ENCODE assay signal across 23 cellular contexts in genomic region chr5:126635585-126635984, GRCh38. TPM values are rescaled to one million over a fixed set of nuclear protein-coding genes. Genes with fewer than 3 reads are reported as not detected.
DNase-seq lines count a peak whose midpoint lies in the region; ATAC-seq, FAIRE-seq and TF ChIP-seq lines count a peak whose summit lies in the region.
"Had no signal": no experiment of that assay in that cellular context is flagged by ENCODE, and none has a peak within 500 bp of the region (broad histone marks: within the 10 kb centered on the region; RNA-seq: fewer than 3 reads in every experiment).

No MANE protein-coding gene starts in this region.

- no peaks in the 10 kb centered on the region for H3K4me1 Mint-ChIP-seq in WTC11
- no peaks in the 10 kb centered on the region for H3K4me1 Mint-ChIP-seq in activated CD4-positive, alpha-beta memory T cell treated with anti-CD3 and anti-CD28 coated beads for 36 hours (ENCODE audit: low read depth)
- H3K4me1 Mint-ChIP-seq: B cell had no signal

- no peak for DNase-seq in HepG2 (ENCODE audit: low spot score)
- DNase-seq in right lobe of liver = no peak
- DNase-seq in WTC11 (ENCODE audit: low spot score) = no peak
- DNase-seq in colonic mucosa = peak; percentile 1
- no peak for DNase-seq in upper lobe of right lung
- DNase-seq in activated CD4-positive, alpha-beta memory T cell treated with anti-CD3 and anti-CD28 coated beads for 36 hours = no peak
- no peak for DNase-seq in retina
- DNase-seq: AML-193; Caco-2; Calu3; CD4-positive, alpha-beta T cell; CD8-positive, alpha-beta T cell; DMS79 treated with DMSO at 0.1 percent for 48 hours; GF-D8 had no signal

- intact Hi-C loops in HepG2 (cut with micrococcal nuclease; ENCODE audit: unreplicated experiment) = no loop called here
- intact Hi-C loops in right lobe of liver (cut with DNase I) = no loop called here
- intact Hi-C loops in colonic mucosa (cut with DNase I) = no loop called here
- intact Hi-C loops in upper lobe of right lung (cut with DNase I) = no loop called here
- intact Hi-C loops in activated CD4-positive, alpha-beta memory T cell treated with anti-CD3 and anti-CD28 coated beads for 36 hours (cut with micrococcal nuclease) = no loop called here

- H3K27ac ChIP-seq in HepG2 (ENCODE audit: extremely low read length, insufficient read depth, low read length) = no peak overlapping the region
- H3K27ac ChIP-seq in right lobe of liver = no peak overlapping the region
- H3K27ac ChIP-seq in colonic mucosa = no peak overlapping the region
- H3K27ac ChIP-seq in upper lobe of right lung = no peak overlapping the region
- H3K27ac ChIP-seq: 22Rv1; A549; BLaER1 treated with 17β-estradiol and CSF1 and Interleukin-3, amounts not matched to agents 10 nM and 100 nM; C4-2B had no signal

- TF ChIP-seq POLR2A in HepG2 (IDR thresholded peaks at IDR 0.05; ENCODE audit: insufficient read depth in 1 of 2, low read depth in 2 of 2, low read length in 2 of 2) (no peak), right lobe of liver (IDR thresholded peaks at IDR 0.05) (no peak)

- H3K27me3 ChIP-seq in HepG2 (ENCODE audit: control insufficient read depth in 1 of 2, insufficient read depth in 2 of 2, low read length in 2 of 2) (no peaks in the 10 kb centered on the region), right lobe of liver (no peaks in the 10 kb centered on the region), colonic mucosa (no peaks in the 10 kb centered on the region), upper lobe of right lung (no peaks in the 10 kb centered on the region)
- H3K27me3 ChIP-seq: BLaER1 treated with 17β-estradiol and CSF1 and Interleukin-3, amounts not matched to agents 10 nM and 100 nM had no signal

- H3K4me3 ChIP-seq in HepG2 (replicated peaks in 1 of 3; ENCODE audit: insufficient read depth in 1 of 3, low read depth in 2 of 3, low read length in 3 of 3) (no peak overlapping the region), right lobe of liver (no peak overlapping the region), colonic mucosa (no peak overlapping the region), upper lobe of right lung (no peak overlapping the region)
- H3K4me3 ChIP-seq: A549; BLaER1 treated with 17β-estradiol and CSF1 and Interleukin-3, amounts not matched to agents 10 nM and 100 nM had no signal

- H3K36me3 Mint-ChIP-seq in WTC11 = no peaks in the 10 kb centered on the region
- no peaks in the 10 kb centered on the region for H3K36me3 Mint-ChIP-seq in activated CD4-positive, alpha-beta memory T cell treated with anti-CD3 and anti-CD28 coated beads for 36 hours
- H3K36me3 Mint-ChIP-seq: CD8-positive, alpha-beta T cell had no signal

- no peak overlapping the region for H3K4me2 ChIP-seq in HepG2 (ENCODE audit: low read depth, low read length)
- H3K4me2 ChIP-seq: A549; BLaER1 treated with 17β-estradiol and CSF1 and Interleukin-3, amounts not matched to agents 10 nM and 100 nM had no signal

- no peaks in the 10 kb centered on the region for H3K27me3 Mint-ChIP-seq in WTC11 (ENCODE audit: low read depth)
- no peaks in the 10 kb centered on the region for H3K27me3 Mint-ChIP-seq in activated CD4-positive, alpha-beta memory T cell treated with anti-CD3 and anti-CD28 coated beads for 36 hours
- H3K27me3 Mint-ChIP-seq: B cell; CD4-positive, alpha-beta T cell had no signal

- no peak for TF ChIP-seq EP300 in HepG2 (IDR thresholded peaks at IDR 0.05; ENCODE audit: low read depth in 2 of 2, low read length in 2 of 2)
- no peak for TF ChIP-seq EP300 in HepG2 (CRISPR knock-in tag; IDR thresholded peaks at IDR 0.05; ENCODE audit: borderline replicate concordance)

- H4K20me1 ChIP-seq in HepG2 (ENCODE audit: insufficient read depth, low read length) = no peaks in the 10 kb centered on the region
- H4K20me1 ChIP-seq: BLaER1 treated with 17β-estradiol and CSF1 and Interleukin-3, amounts not matched to agents 10 nM and 100 nM had no signal

- no TSS peak for BruUV-seq in HepG2 (replicated peaks; lab: Mats Ljungman, UMichigan)

- no peaks in the 10 kb centered on the region for H3K9me3 ChIP-seq in HepG2 (ENCODE audit: low read length)
- H3K9me3 ChIP-seq in right lobe of liver = no peaks in the 10 kb centered on the region
- no peaks in the 10 kb centered on the region for H3K9me3 ChIP-seq in colonic mucosa
- H3K9me3 ChIP-seq in upper lobe of right lung = no peaks in the 10 kb centered on the region
- H3K9me3 ChIP-seq: A549, Caco-2 had no signal

- no peak overlapping the region for H3K27ac Mint-ChIP-seq in WTC11
- no peak overlapping the region for H3K27ac Mint-ChIP-seq in activated CD4-positive, alpha-beta memory T cell treated with anti-CD3 and anti-CD28 coated beads for 36 hours
- H3K27ac Mint-ChIP-seq: B cell; CD4-positive, alpha-beta T cell; CD8-positive, alpha-beta T cell had no signal

- POLR2A ChIA-PET in HepG2 (lab: Yijun Ruan, JAX) = interaction anchor here (0.6 to 1.2 kb wide), 2 partner anchors 12 to 35 kb away, joined by 3 read pairs; partner anchors contain the start of gene PHAX
- POLR2A ChIA-PET in WTC11 (lab: Charles Lee) = no interaction called here
- POLR2A ChIA-PET in activated CD4-positive, alpha-beta memory T cell treated with anti-CD3 and anti-CD28 coated beads for 36 hours (lab: Charles Lee) = interaction anchor here (0.7 kb wide), 1 partner anchor 596 kb away, joined by 3 read pairs; no protein-coding TSS in a partner anchor

- no peak overlapping the region for H3K9ac ChIP-seq in HepG2 (ENCODE audit: insufficient read depth, low read depth, low read length)
- no peak overlapping the region for H3K9ac ChIP-seq in colonic mucosa (ENCODE audit: low read depth in 2 of 2, low read length in 2 of 2)
- H3K9ac ChIP-seq: BLaER1 treated with 17β-estradiol and CSF1 and Interleukin-3, amounts not matched to agents 10 nM and 100 nM had no signal

- H3K9me3 Mint-ChIP-seq in WTC11 = no peaks in the 10 kb centered on the region
- no peaks in the 10 kb centered on the region for H3K9me3 Mint-ChIP-seq in activated CD4-positive, alpha-beta memory T cell treated with anti-CD3 and anti-CD28 coated beads for 36 hours
- H3K9me3 Mint-ChIP-seq: CD4-positive, alpha-beta T cell; CD8-positive, alpha-beta T cell had no signal

- WGBS in HepG2 (ENCODE audit: low lambda C conversion rate) = 79% methylated on average over 3 of the region's 3 CpGs
- WGBS in right lobe of liver (ENCODE audit: insufficient coverage, low coverage, low lambda C conversion rate, missing lambda C conversion rate) = 94% methylated on average over 3 of the region's 3 CpGs

- in situ Hi-C loops in HepG2 (cut with HindIII; ENCODE audit: extremely low pct_ligation_motif_present, low pct_unique_long_range_greater_than_20kb) = no loop called here

- CTCF ChIA-PET in HepG2 (lab: Yijun Ruan, JAX; ENCODE audit: low intra/inter-chr PET ratio, low total read pairs) (no interaction called here), WTC11 (lab: Charles Lee) (no interaction called here)
- CTCF ChIA-PET in activated CD4-positive, alpha-beta memory T cell treated with anti-CD3 and anti-CD28 coated beads for 36 hours (lab: Charles Lee) = interaction anchor here (0.6 kb wide), 1 partner anchor 20 kb away, joined by 3 read pairs; no protein-coding TSS in a partner anchor

- no peak for FAIRE-seq in HepG2 (lab: Jason Lieb, UNC)
- FAIRE-seq: A549, D721Med, G401.6, GM12891, GM19239 had no signal

- TF ChIP-seq CTCF in HepG2 (CRISPR knock-in tag; IDR thresholded peaks at IDR 0.05) (no peak), right lobe of liver (IDR thresholded peaks at IDR 0.05) (no peak), WTC11 (IDR thresholded peaks at IDR 0.05) (no peak), colonic mucosa (IDR thresholded peaks at IDR 0.05) (no peak), upper lobe of right lung (IDR thresholded peaks at IDR 0.05) (no peak)

- H2AFZ ChIP-seq in HepG2 (ENCODE audit: low read length) = no peak overlapping the region

- no peaks in the 10 kb centered on the region for H3K79me2 ChIP-seq in HepG2 (ENCODE audit: insufficient read depth, low read length)

- no peaks in the 10 kb centered on the region for H3K36me3 ChIP-seq in HepG2 (replicated peaks in 1 of 2; ENCODE audit: control insufficient read depth in 1 of 2, insufficient read depth in 2 of 2, low read length in 2 of 2)
- no peaks in the 10 kb centered on the region for H3K36me3 ChIP-seq in right lobe of liver
- H3K36me3 ChIP-seq in colonic mucosa = no peaks in the 10 kb centered on the region
- no peaks in the 10 kb centered on the region for H3K36me3 ChIP-seq in upper lobe of right lung
- H3K36me3 ChIP-seq: BLaER1 treated with 17β-estradiol and CSF1 and Interleukin-3, amounts not matched to agents 10 nM and 100 nM had no signal

- TF ChIP-seq RAD21 in HepG2 (CRISPR knock-in tag; IDR thresholded peaks at IDR 0.05) = no peak

- ATAC-seq in HepG2 (no peak), right lobe of liver (no peak), WTC11 (no peak), upper lobe of right lung (no peak)
- ATAC-seq: A549; CD8-positive, alpha-beta T cell had no signal

- H3K4me3 Mint-ChIP-seq in WTC11 = no peak overlapping the region
- H3K4me3 Mint-ChIP-seq in activated CD4-positive, alpha-beta memory T cell treated with anti-CD3 and anti-CD28 coated beads for 36 hours = no peak overlapping the region
- H3K4me3 Mint-ChIP-seq: B cell; CD4-positive, alpha-beta T cell; CD8-positive, alpha-beta T cell had no signal

- peaks cover 25% of the 10 kb centered on the region for H3K4me1 ChIP-seq in HepG2 (ENCODE audit: insufficient read depth, low read length)
- H3K4me1 ChIP-seq in right lobe of liver = peaks cover 0 to 13% (median 0%) of the 10 kb centered on the region in 4 donors
- H3K4me1 ChIP-seq in colonic mucosa = no peaks in the 10 kb centered on the region
- no peaks in the 10 kb centered on the region for H3K4me1 ChIP-seq in upper lobe of right lung
- H3K4me1 ChIP-seq: Caco-2 had no signal

RNA-seq across cellular contexts. Expression of gene PHAX, which starts 34.8 kb away (rescaled TPM):
- 59.7 and 95.0 TPM in 2 replicates for total RNA-seq in HepG2 (2016; rRNA removed; fragmentation: Illumina TruSeq; extraction: Trizol)
- 21.2 and 23.9 TPM in 2 replicates for total RNA-seq in HepG2 (2016; cell fraction: cytosol; rRNA removed; fragmentation: Illumina TruSeq; extraction: Trizol; ENCODE audit: low read depth)
- 60.0 and 92.4 TPM in 2 replicates for total RNA-seq in HepG2 (2016; cell fraction: insoluble cytoplasmic fraction; rRNA removed; fragmentation: Illumina TruSeq; extraction: Trizol)
- 13.8 and 20.4 TPM in 2 replicates for total RNA-seq in HepG2 (2016; cell fraction: membrane; rRNA removed; fragmentation: Illumina TruSeq; extraction: Trizol)
- 28.1 and 28.5 TPM in 2 replicates for total RNA-seq in HepG2 (2016; cell fraction: nucleus; rRNA removed; fragmentation: Illumina TruSeq; extraction: Trizol)
- 14.5 and 20.0 TPM in 2 replicates for polyA plus RNA-seq in HepG2 (2011; rRNA removed)
- polyA plus RNA-seq in HepG2 (2011; cell fraction: cytosol; rRNA removed) = 23.7 and 29.5 TPM in 2 replicates
- 8.2 and 8.9 TPM in 2 replicates for polyA plus RNA-seq in HepG2 (2011; cell fraction: nucleus; rRNA removed)
- 25.3 and 30.2 TPM in 2 replicates for polyA plus RNA-seq in HepG2 (2012)
- 5.2 and 7.4 TPM in 2 replicates for polyA plus RNA-seq in HepG2 (2016; cell fraction: cytosol; fragmentation: Illumina TruSeq; extraction: Trizol; ENCODE audit: low read depth)
- 79.7 and 90.7 TPM in 2 replicates for polyA plus RNA-seq in HepG2 (2016; cell fraction: insoluble cytoplasmic fraction; fragmentation: Illumina TruSeq; extraction: Trizol; ENCODE audit: low read depth)
- polyA plus RNA-seq in HepG2 (2016; cell fraction: membrane; fragmentation: Illumina TruSeq; extraction: Trizol; ENCODE audit: low read depth) = 9.3 and 9.5 TPM in 2 replicates
- 25.9 and 30.7 TPM in 2 replicates for polyA plus RNA-seq in HepG2 (2016; cell fraction: nucleus; fragmentation: Illumina TruSeq; extraction: Trizol; ENCODE audit: insufficient read depth, low read depth)
- 13.5 and 35.0 TPM in 2 replicates for polyA minus RNA-seq in HepG2 (2011; rRNA and poly(A)+ RNA removed; ENCODE audit: low replicate concordance)
- polyA minus RNA-seq in HepG2 (2011; cell fraction: cytosol; rRNA and poly(A)+ RNA removed) = 14.5 and 19.1 TPM in 2 replicates
- polyA minus RNA-seq in HepG2 (2011; cell fraction: nucleus; rRNA and poly(A)+ RNA removed) = 21.5 and 28.7 TPM in 2 replicates
- total RNA-seq in right lobe of liver = 10 to 100 TPM; 11.0 to 24.6 (median 19.4) TPM
- total RNA-seq in WTC11 (2021) = 45.6 to 58.2 TPM (median 46.8 TPM) in 3 replicates
- 10 to 100 TPM; 36.4 to 36.6 TPM for total RNA-seq in colonic mucosa
- total RNA-seq in upper lobe of right lung = 23.2 TPM
- 10 to 100 TPM; 40.7 to 43.2 TPM for total RNA-seq in activated CD4-positive, alpha-beta memory T cell treated with anti-CD3 and anti-CD28 coated beads for 36 hours

RNA-seq across cellular contexts. Expression of gene ALDH7A1, which starts 40.6 kb away (rescaled TPM):
- total RNA-seq in HepG2 (2016; rRNA removed; fragmentation: Illumina TruSeq; extraction: Trizol) = 69.0 and 132 TPM in 2 replicates
- 25.5 and 27.2 TPM in 2 replicates for total RNA-seq in HepG2 (2016; cell fraction: cytosol; rRNA removed; fragmentation: Illumina TruSeq; extraction: Trizol; ENCODE audit: low read depth)
- 68.9 and 140 TPM in 2 replicates for total RNA-seq in HepG2 (2016; cell fraction: insoluble cytoplasmic fraction; rRNA removed; fragmentation: Illumina TruSeq; extraction: Trizol)
- total RNA-seq in HepG2 (2016; cell fraction: membrane; rRNA removed; fragmentation: Illumina TruSeq; extraction: Trizol) = 30.4 and 36.0 TPM in 2 replicates
- 88.1 and 94.1 TPM in 2 replicates for total RNA-seq in HepG2 (2016; cell fraction: nucleus; rRNA removed; fragmentation: Illumina TruSeq; extraction: Trizol)
- polyA plus RNA-seq in HepG2 (2011; rRNA removed) = 64.5 and 100 TPM in 2 replicates
- 60.2 and 62.6 TPM in 2 replicates for polyA plus RNA-seq in HepG2 (2011; cell fraction: cytosol; rRNA removed)
- 25.1 and 27.1 TPM in 2 replicates for polyA plus RNA-seq in HepG2 (2011; cell fraction: nucleus; rRNA removed)
- 63.1 and 161 TPM in 2 replicates for polyA plus RNA-seq in HepG2 (2012)
- 22.7 and 28.6 TPM in 2 replicates for polyA plus RNA-seq in HepG2 (2016; cell fraction: cytosol; fragmentation: Illumina TruSeq; extraction: Trizol; ENCODE audit: low read depth)
- 290 TPM in 2 replicates for polyA plus RNA-seq in HepG2 (2016; cell fraction: insoluble cytoplasmic fraction; fragmentation: Illumina TruSeq; extraction: Trizol; ENCODE audit: low read depth)
- polyA plus RNA-seq in HepG2 (2016; cell fraction: membrane; fragmentation: Illumina TruSeq; extraction: Trizol; ENCODE audit: low read depth) = 35.9 and 40.2 TPM in 2 replicates
- polyA plus RNA-seq in HepG2 (2016; cell fraction: nucleus; fragmentation: Illumina TruSeq; extraction: Trizol; ENCODE audit: insufficient read depth, low read depth) = 144 and 152 TPM in 2 replicates
- 96.9 and 101 TPM in 2 replicates for polyA minus RNA-seq in HepG2 (2011; rRNA and poly(A)+ RNA removed; ENCODE audit: low replicate concordance)
- 31.7 and 41.1 TPM in 2 replicates for polyA minus RNA-seq in HepG2 (2011; cell fraction: cytosol; rRNA and poly(A)+ RNA removed)
- polyA minus RNA-seq in HepG2 (2011; cell fraction: nucleus; rRNA and poly(A)+ RNA removed) = 61.4 and 63.3 TPM in 2 replicates
- 100 to 1,000 TPM in 2 of 6 experiments, 10 to 100 TPM in 4; 23.0 to 142 (median 96.7) TPM for total RNA-seq in right lobe of liver
- 176 to 178 TPM (median 177 TPM) in 3 replicates for total RNA-seq in WTC11 (2021)
- 10 to 100 TPM; 49.2 to 75.7 TPM for total RNA-seq in colonic mucosa
- 26.1 TPM for total RNA-seq in upper lobe of right lung
- 1 to 10 TPM; 5.3 to 5.7 TPM for total RNA-seq in activated CD4-positive, alpha-beta memory T cell treated with anti-CD3 and anti-CD28 coated beads for 36 hours

Comparison
In these comparisons a context has a peak if more than half of its experiments do, and no peak if none do; other contexts are left out.
1. Of the 50 proteins assayed by ChIP-seq in both HepG2 and WTC11: peak only in HepG2: none; only in WTC11: none; in both: ZNF121; in neither: 49.